In genomic region chr10:79400567-79401004, GRCh38 we compare ENCODE assay signal across 8 cellular contexts. TPM values are rescaled to one million over a fixed set of nuclear protein-coding genes. Genes with fewer than 3 reads are reported as not detected.
DNase-seq lines count a peak whose midpoint lies in the region; ATAC-seq and TF ChIP-seq lines count a peak whose summit lies in the region.

No MANE protein-coding gene starts in this region.

- H3K79me2 ChIP-seq in SU-DHL-6 (ENCODE audit: insufficient read depth, low read length) = no peaks in the 10 kb centered on the region

- H4K20me1 ChIP-seq in SU-DHL-6 (ENCODE audit: low read depth, low read length) = no peaks in the 10 kb centered on the region

- H3K9me3 ChIP-seq in SU-DHL-6 (ENCODE audit: insufficient read depth, low read length) (no peaks in the 10 kb centered on the region), body of pancreas (no peaks in the 10 kb centered on the region), left lung (no peaks in the 10 kb centered on the region)

- H3F3A ChIP-seq in SU-DHL-6 (ENCODE audit: insufficient read depth) = no peaks in the 10 kb centered on the region

- H3K4me3 ChIP-seq in SU-DHL-6 (ENCODE audit: insufficient read depth, low read length, poor library complexity, severe bottlenecking) (no peak overlapping the region), body of pancreas (no peak overlapping the region), left lung (no peak overlapping the region)

- 17 to 43% methylated on average over 1 to 3 of the region's 3 CpGs for WGBS in body of pancreas, 2 donors

- no peaks in the 10 kb centered on the region for H3K9me2 ChIP-seq in SU-DHL-6 (replicated peaks; ENCODE audit: insufficient read depth, low read length)

- no peak overlapping the region for H2AFZ ChIP-seq in SU-DHL-6 (ENCODE audit: low read depth, low read length, severe bottlenecking)

- H3K27ac ChIP-seq in SU-DHL-6 (ENCODE audit: low read depth, low read length) (no peak overlapping the region), body of pancreas (no peak overlapping the region), left lung (peak overlapping the region in 1 of 2 donors; percentile 79)

- no peak overlapping the region for H3K4me2 ChIP-seq in SU-DHL-6 (ENCODE audit: low read depth, low read length, poor library complexity, severe bottlenecking)

- intact Hi-C loops in body of pancreas (cut with DNase I) = no loop called here
- intact Hi-C loops in left lung (cut with DNase I) = loop anchor here in 1 of 2 donors (5.0 kb wide), 1 partner anchor 42 kb away; no protein-coding TSS in a partner anchor

- H3K36me3 ChIP-seq in SU-DHL-6 (ENCODE audit: low read length) (no peaks in the 10 kb centered on the region), body of pancreas (replicated peaks in 1 of 2; ENCODE audit: insufficient read depth in 1 of 2, low read depth in 2 of 2) (no peaks in the 10 kb centered on the region), left lung (no peaks in the 10 kb centered on the region)

- no peak for TF ChIP-seq POLR2A in body of pancreas (IDR thresholded peaks at IDR 0.05)

- peak; percentile 95 for TF ChIP-seq CTCF in GM12872 (IDR thresholded peaks at IDR 0.05; ENCODE audit: insufficient read depth, low read depth, low read length)
- peak; percentile 58 for TF ChIP-seq CTCF in SU-DHL-6 (IDR thresholded peaks at IDR 0.05; ENCODE audit: insufficient read depth, low read length, poor library complexity, severe bottlenecking)
- peak; percentile 32 to 57 (median 50) for TF ChIP-seq CTCF in body of pancreas (IDR thresholded peaks at IDR 0.05)
- TF ChIP-seq CTCF in left lung (IDR thresholded peaks at IDR 0.05) = peak; percentile 64 to 72

- H3K27me3 ChIP-seq in SU-DHL-6 (ENCODE audit: low read length) (no peaks in the 10 kb centered on the region), body of pancreas (no peaks in the 10 kb centered on the region), left lung (peaks cover 0 to 16% of the 10 kb centered on the region in 2 donors)

- DNase-seq in body of pancreas = peak in 3 of 4 donors; percentile 40 to 64 (median 60)
- DNase-seq in left lung = peak in 1 of 2 donors; percentile 87
- peak; percentile 21 to 29 for DNase-seq in stimulated activated CD8-positive, alpha-beta memory T cell treated with anti-CD3 and anti-CD28 coated beads, Interleukin-7, amount 100 ng/mL, for 48 hours (ENCODE audit: extremely low read depth in 1 of 2, low read depth in 1 of 2)

- ATAC-seq in HG02852 (IDR thresholded peaks at IDR 0.05; ENCODE audit: unreplicated experiment) (peak; percentile 55), body of pancreas (no peak), left lung (peak; percentile 45), GM19324 (IDR thresholded peaks at IDR 0.05; ENCODE audit: low FRiP score, unreplicated experiment) (no peak), HG03378 (IDR thresholded peaks at IDR 0.05; ENCODE audit: unreplicated experiment) (no peak)

- H3K9ac ChIP-seq in SU-DHL-6 (ENCODE audit: low read length) = no peak overlapping the region

- H3K4me1 ChIP-seq in body of pancreas (peaks cover 21% of the 10 kb centered on the region), left lung (peaks cover 71 to 78% of the 10 kb centered on the region in 2 donors)

RNA-seq across cellular contexts. Expression of gene ZCCHC24, which starts 44.8 kb away (rescaled TPM):
- total RNA-seq in body of pancreas (10 to 100 TPM; 14.0 to 19.8 TPM), left lung (10 to 100 TPM; 31.2 to 42.4 TPM)

RNA-seq across cellular contexts. Expression of gene PPIF, which starts 53.3 kb away (rescaled TPM):
- total RNA-seq in body of pancreas (10 to 100 TPM; 19.2 to 67.9 TPM), left lung (10 to 100 TPM; 32.9 to 75.6 TPM)

Comparison
In these comparisons a context has a peak if more than half of its experiments do, and no peak if none do; other contexts are left out.
1. ATAC-seq: peak in HG02852 (single experiment) and left lung (single experiment); none in body of pancreas (single experiment), GM19324 (single experiment) and HG03378 (single experiment).
2. Peak in every context shown above with its lines, with median percentiles within 50 percentile points of each other: CTCF ChIP-seq.